In genomic region chr2:69605332-69605731, GRCh38 we compare ENCODE assay signal across 13 cellular contexts.
"Had no signal": no experiment of that assay in that cellular context is flagged by ENCODE, and none has a peak within 500 bp of the region (broad histone marks: within the 10 kb centered on the region; RNA-seq: fewer than 3 reads in every experiment).

No MANE protein-coding gene starts in this region.

- H3K9me3 Mint-ChIP-seq: memory B cell had no signal

- H3K4me3 ChIP-seq: heart right ventricle, left ventricle myocardium inferior, sigmoid colon, upper lobe of left lung had no signal

- H3K36me3 ChIP-seq: left ventricle myocardium inferior, sigmoid colon, upper lobe of left lung had no signal

- H3K27ac Mint-ChIP-seq: memory B cell had no signal

- H3K4me3 Mint-ChIP-seq: memory B cell had no signal

- DNase-seq: activated CD4-positive, alpha-beta T cell treated with anti-CD3 and anti-CD28 coated beads for 48 hours; activated effector memory CD4-positive, alpha-beta T cell treated with anti-CD3 and anti-CD28 coated beads, Interleukin-2, amount 50 U/mL, for 16 hours; activated T-cell treated with anti-CD3 and anti-CD28 coated beads, Interleukin-2, amount 50 U/mL, for 1 hour; heart right ventricle; left ventricle myocardium inferior; sigmoid colon; stimulated activated CD4-positive, alpha-beta T cell treated with anti-CD3 and anti-CD28 coated beads, Interleukin-12 subunit alpha, Interleukin-12 subunit beta, amount 100 ng/mL, for 4 hours; stimulated activated CD4-positive, alpha-beta T cell treated with anti-CD3 and anti-CD28 coated beads, Interleukin-2, amount 100 ng/mL, for 48 hours; stimulated activated naive CD8-positive, alpha-beta T cell treated with anti-CD3 and anti-CD28 coated beads, Interleukin-15, Interleukin-2, amounts not matched to agents 100 U/mL and 50 U/mL, for 24 hours; T1000; upper lobe of left lung had no signal

- ATAC-seq: stimulated activated naive CD8-positive, alpha-beta T cell treated with anti-CD3 and anti-CD28 coated beads, Interleukin-15, Interleukin-2, amounts not matched to agents 100 U/mL and 50 U/mL, for 24 hours had no signal

- H3K4me1 Mint-ChIP-seq: memory B cell had no signal

- H3K9me3 ChIP-seq: sigmoid colon, upper lobe of left lung had no signal

- H3K27me3 ChIP-seq: heart right ventricle, sigmoid colon, upper lobe of left lung had no signal

- H3K27ac ChIP-seq: sigmoid colon, upper lobe of left lung, VCaP had no signal
